Comparison of ENCODE assay signal across 14 cellular contexts in the genomic region with DNA sequence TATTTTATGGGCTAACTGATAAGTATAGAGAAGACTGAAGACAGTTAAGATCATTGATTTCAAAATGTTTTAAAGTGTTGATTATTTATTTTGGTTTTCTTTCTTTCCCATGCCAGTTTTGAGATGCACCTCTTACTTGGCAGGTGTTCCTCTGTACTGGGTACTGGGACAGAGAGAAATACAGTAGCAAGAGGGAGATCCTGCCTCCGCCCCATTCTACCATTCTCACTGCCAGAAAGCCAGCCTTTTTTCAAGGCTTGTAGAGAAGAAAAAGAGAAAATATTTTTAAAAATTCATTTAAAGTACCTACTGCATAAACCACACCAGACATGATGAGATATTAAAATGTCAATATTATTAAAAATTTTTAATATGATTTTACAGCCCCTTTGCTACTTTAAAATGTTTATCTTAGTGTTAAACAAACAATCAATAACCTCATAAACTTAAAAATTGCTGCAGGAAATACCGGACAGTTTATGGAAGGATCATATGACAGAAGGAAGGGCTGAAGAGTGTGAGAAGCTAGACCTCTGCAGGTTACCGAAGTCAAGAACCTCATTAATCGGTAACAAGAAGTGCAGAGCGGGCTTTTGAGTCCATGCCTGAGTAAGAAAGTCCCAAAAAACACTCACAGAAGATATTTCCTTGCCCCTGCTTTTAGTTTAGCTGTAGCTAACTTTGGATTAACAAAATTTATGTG.
DNase-seq lines count a peak whose midpoint lies in the region; ATAC-seq and TF ChIP-seq lines count a peak whose summit lies in the region.
"Had no signal": no experiment of that assay in that cellular context is flagged by ENCODE, and none has a peak within 500 bp of the region (broad histone marks: within the 10 kb centered on the region; RNA-seq: fewer than 3 reads in every experiment).

No MANE protein-coding gene starts in this region.

- H3K9ac ChIP-seq in skeletal muscle tissue (ENCODE audit: low read depth in 1 of 3, low read length in 3 of 3), result peak overlapping the region in 2 of 3 donors; percentile 2 to 82

- H3K36me3 Mint-ChIP-seq in dendritic cell treated with granulocyte-macrophage colony-stimulating factor and Interleukin-4, amounts not matched to agents 40 ng/mL and 50 ng/mL, for 4 days (ENCODE audit: low read depth), result no peaks in the 10 kb centered on the region

- no peak for TF ChIP-seq EP300 in Ishikawa (IDR thresholded peaks at IDR 0.05; ENCODE audit: borderline replicate concordance)

- no peaks in the 10 kb centered on the region for H3K9me3 Mint-ChIP-seq in dendritic cell treated with granulocyte-macrophage colony-stimulating factor and Interleukin-4, amounts not matched to agents 40 ng/mL and 50 ng/mL, for 4 days
- H3K9me3 Mint-ChIP-seq: endodermal cell had no signal

- intact Hi-C loops in dendritic cell treated with granulocyte-macrophage colony-stimulating factor and Interleukin-4, amounts not matched to agents 40 ng/mL and 50 ng/mL, for 4 days (cut with micrococcal nuclease), result loop anchor here (2.0 to 10.0 kb wide), 2 partner anchors 237 to 435 kb away; a partner anchor contains a TSS

- H3K27me3 Mint-ChIP-seq in dendritic cell treated with granulocyte-macrophage colony-stimulating factor and Interleukin-4, amounts not matched to agents 40 ng/mL and 50 ng/mL, for 4 days, result no peaks in the 10 kb centered on the region

- H3K27ac ChIP-seq in skeletal muscle tissue (ENCODE audit: low read depth, low read length) (peak overlapping the region; percentile 69), foreskin keratinocyte (no peak overlapping the region)
- H3K27ac ChIP-seq: A549 had no signal

- H3K4me3 ChIP-seq in skeletal muscle tissue (ENCODE audit: low read length in 3 of 3), result peak overlapping the region in 1 of 3 donors; percentile 76
- H3K4me3 ChIP-seq: A549 had no signal

- H3K4me1 ChIP-seq in skeletal muscle tissue (ENCODE audit: control insufficient read depth in 3 of 3, insufficient read depth in 3 of 3, low read length in 3 of 3), result no peaks in the 10 kb centered on the region
- H3K4me1 ChIP-seq in foreskin keratinocyte, result peaks cover 3% of the 10 kb centered on the region
- H3K4me1 ChIP-seq: A549, prostate gland had no signal

- no peak for ATAC-seq in foreskin keratinocyte
- no peak for ATAC-seq in HG02588 (IDR thresholded peaks at IDR 0.05; ENCODE audit: unreplicated experiment)
- ATAC-seq: A549 had no signal

- TF ChIP-seq CTCF in foreskin keratinocyte (conservative IDR thresholded peaks at IDR 0.05), result no peak

- no peaks in the 10 kb centered on the region for H3K9me3 ChIP-seq in skeletal muscle tissue (ENCODE audit: control insufficient read depth in 3 of 3, low read length in 3 of 3)
- H3K9me3 ChIP-seq: A549, prostate gland had no signal

- DNase-seq in SIG-M5 treated with dmso at 0.1 percent for 504 hours (lab: John Stamatoyannopoulos, UW; ENCODE audit: unreplicated experiment) (peak; percentile 1), SIG-M5 (lab: John Stamatoyannopoulos, UW) (no peak), NCI-H748 treated with DMSO at 0.1 percent for 48 hours (lab: John Stamatoyannopoulos, UW) (no peak), foreskin keratinocyte (no peak)
- DNase-seq: activated CD8-positive, alpha-beta memory T cell treated with anti-CD3 and anti-CD28 coated beads for 24 hours; endodermal cell; NCI-H1436 treated with DMSO at 0.1 percent for 48 hours; NK-92 treated with Interleukin-12 subunit alpha and Interleukin-12 subunit beta, amount 100 ng/mL, for 24 hours had no signal

- H3K36me3 ChIP-seq in skeletal muscle tissue (ENCODE audit: control insufficient read depth in 3 of 3, insufficient read depth in 3 of 3, low read length in 3 of 3), result no peaks in the 10 kb centered on the region
- H3K36me3 ChIP-seq: prostate gland had no signal

- H3K4me3 Mint-ChIP-seq in dendritic cell treated with granulocyte-macrophage colony-stimulating factor and Interleukin-4, amounts not matched to agents 40 ng/mL and 50 ng/mL, for 4 days, result no peak overlapping the region
- H3K4me3 Mint-ChIP-seq: endodermal cell had no signal

- H3K4me1 Mint-ChIP-seq in dendritic cell treated with granulocyte-macrophage colony-stimulating factor and Interleukin-4, amounts not matched to agents 40 ng/mL and 50 ng/mL, for 4 days (ENCODE audit: low read depth), result peaks cover 15% of the 10 kb centered on the region

- H3K27ac Mint-ChIP-seq in dendritic cell treated with granulocyte-macrophage colony-stimulating factor and Interleukin-4, amounts not matched to agents 40 ng/mL and 50 ng/mL, for 4 days, result peak overlapping the region; percentile 88

- TF ChIP-seq RAD21 in Ishikawa (IDR thresholded peaks at IDR 0.05; ENCODE audit: low read depth), result peak; percentile 30

- no peaks in the 10 kb centered on the region for H3K27me3 ChIP-seq in skeletal muscle tissue (ENCODE audit: control insufficient read depth in 3 of 3, insufficient read depth in 3 of 3, low read length in 3 of 3)
- no peaks in the 10 kb centered on the region for H3K27me3 ChIP-seq in foreskin keratinocyte

TF ChIP-seq in Ishikawa, 13 proteins besides CTCF, POLR2A, EP300 and RAD21:
- TF ChIP-seq TCF12 (IDR thresholded peaks at IDR 0.05; ENCODE audit: low read depth), result 0 out of 2 replicates have a peak, but pooled peaks have one; percentile 18
- TF ChIP-seq FOXM1 (IDR thresholded peaks at IDR 0.05; ENCODE audit: borderline replicate concordance, low read depth), result peak; percentile 28; the same call in 1 of the 2 replicates
- 0 out of 2 replicates have a peak, but pooled peaks have one; percentile 5 for TF ChIP-seq NFIC (IDR thresholded peaks at IDR 0.05)
- no peak for TF ChIP-seq TEAD4 (IDR thresholded peaks at IDR 0.05)
- TF ChIP-seq, protein P1, sequence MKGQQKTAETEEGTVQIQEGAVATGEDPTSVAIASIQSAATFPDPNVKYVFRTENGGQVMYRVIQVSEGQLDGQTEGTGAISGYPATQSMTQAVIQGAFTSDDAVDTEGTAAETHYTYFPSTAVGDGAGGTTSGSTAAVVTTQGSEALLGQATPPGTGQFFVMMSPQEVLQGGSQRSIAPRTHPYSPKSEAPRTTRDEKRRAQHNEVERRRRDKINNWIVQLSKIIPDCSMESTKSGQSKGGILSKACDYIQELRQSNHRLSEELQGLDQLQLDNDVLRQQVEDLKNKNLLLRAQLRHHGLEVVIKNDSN (IDR thresholded peaks at IDR 0.05), result peak; percentile 5; the same call in 1 of the 2 replicates
TF ChIP-seq in Ishikawa: peak in this region for 4.
